18 cellular contexts compared by ENCODE assay signal in the genomic region with DNA sequence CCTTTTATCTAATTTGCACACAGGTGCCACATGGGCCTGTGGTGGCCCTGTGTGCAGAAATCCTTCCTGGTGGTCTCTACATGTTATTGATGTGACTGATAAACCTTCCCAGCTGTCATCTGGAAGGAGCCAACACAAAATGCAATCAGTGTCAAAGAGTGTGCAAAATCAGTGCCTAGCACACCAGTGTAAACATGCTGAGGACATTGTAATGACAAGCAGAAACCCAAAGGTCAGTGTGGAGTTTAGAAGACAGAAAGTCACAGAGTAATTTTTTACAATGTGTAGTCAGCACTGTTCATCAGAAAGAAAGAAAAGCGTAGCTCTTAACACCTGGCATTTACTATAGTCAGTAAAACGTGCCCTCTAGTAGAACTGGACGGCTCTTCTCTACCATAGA. TPM values are rescaled to one million over a fixed set of nuclear protein-coding genes. Genes with fewer than 3 reads are reported as not detected.
A peak's percentile ranks its signal among the peaks of the same experiment; 100 is the strongest.
DNase-seq lines count a peak whose midpoint lies in the region; ATAC-seq and TF ChIP-seq lines count a peak whose summit lies in the region.
"Had no signal": no experiment of that assay in that cellular context is flagged by ENCODE, and none has a peak within 500 bp of the region (broad histone marks: within the 10 kb centered on the region; RNA-seq: fewer than 3 reads in every experiment).

No MANE protein-coding gene starts in this region.

- 69% methylated on average over 3 of the region's 3 CpGs for WGBS in hepatocyte (ENCODE audit: low lambda C conversion rate, missing lambda C conversion rate)
- 31% methylated on average over 3 of the region's 3 CpGs for WGBS in liver
- 76% methylated on average over 3 of the region's 3 CpGs for WGBS in esophagus muscularis mucosa

- H3K9me3 ChIP-seq in SK-N-MC (ENCODE audit: low read depth, low read length) (no peaks in the 10 kb centered on the region), hepatocyte (ENCODE audit: low read depth) (no peaks in the 10 kb centered on the region), liver (ENCODE audit: control insufficient read depth in 4 of 4, low read length in 3 of 4) (no peaks in the 10 kb centered on the region), esophagus muscularis mucosa (no peaks in the 10 kb centered on the region)
- H3K9me3 ChIP-seq: A549, HAP-1 had no signal

- no peaks in the 10 kb centered on the region for H3K27me3 ChIP-seq in hepatocyte
- no peaks in the 10 kb centered on the region for H3K27me3 ChIP-seq in liver (ENCODE audit: control insufficient read depth in 4 of 4, insufficient read depth in 4 of 4, low read length in 3 of 4)
- no peaks in the 10 kb centered on the region for H3K27me3 ChIP-seq in esophagus muscularis mucosa

- intact Hi-C loops in esophagus muscularis mucosa (cut with DNase I): loop anchor here (10.0 kb wide), 1 partner anchor 401 kb away; no protein-coding TSS in a partner anchor

- TF ChIP-seq EP300 in esophagus muscularis mucosa (IDR thresholded peaks at IDR 0.05): no peak

- no peak overlapping the region for H3K4me2 ChIP-seq in hepatocyte
- H3K4me2 ChIP-seq: A549 had no signal

- H3K79me2 ChIP-seq in hepatocyte: no peaks in the 10 kb centered on the region

- H3K9me2 ChIP-seq in hepatocyte (replicated peaks; ENCODE audit: insufficient read depth): no peaks in the 10 kb centered on the region

- H3K4me3 ChIP-seq in SK-N-MC (no peak overlapping the region), hepatocyte (no peak overlapping the region), liver (ENCODE audit: low read depth in 1 of 3, low read length in 3 of 3) (no peak overlapping the region), esophagus muscularis mucosa (no peak overlapping the region)
- H3K4me3 ChIP-seq: A549, HAP-1 had no signal

- ATAC-seq in HG03378 (IDR thresholded peaks at IDR 0.05; ENCODE audit: unreplicated experiment): no peak
- ATAC-seq: A549 had no signal

- no peak for TF ChIP-seq CTCF in hepatocyte (IDR thresholded peaks at IDR 0.05; ENCODE audit: poor library complexity)
- no peak for TF ChIP-seq CTCF in liver (IDR thresholded peaks at IDR 0.05; ENCODE audit: low read depth, low read length, missing input control)
- no peak for TF ChIP-seq CTCF in esophagus muscularis mucosa (IDR thresholded peaks at IDR 0.05)

- no peak overlapping the region for H2AFZ ChIP-seq in hepatocyte

- H3K36me3 ChIP-seq in SK-N-MC (ENCODE audit: insufficient read depth, low read length) (peaks cover 10% of the 10 kb centered on the region), hepatocyte (replicated peaks; ENCODE audit: insufficient read depth, low read depth) (no peaks in the 10 kb centered on the region), liver (ENCODE audit: control insufficient read depth in 4 of 4, insufficient read depth in 3 of 4, low read depth in 1 of 4, low read length in 3 of 4) (peaks cover 3 to 32% (median 7%) of the 10 kb centered on the region in 4 donors), esophagus muscularis mucosa (peaks cover 0 to 53% (median 30%) of the 10 kb centered on the region in 4 donors)

- H3K27ac ChIP-seq in SK-N-MC: 0 out of 2 replicates have a peak overlapping the region, but pooled peaks have one; percentile 19
- peak overlapping the region; percentile 70 for H3K27ac ChIP-seq in hepatocyte
- peak overlapping the region; percentile 0 to 69 for H3K27ac ChIP-seq in liver (ENCODE audit: low read depth in 1 of 2, low read length in 2 of 2)
- no peak overlapping the region for H3K27ac ChIP-seq in esophagus muscularis mucosa (replicated peaks in 1 of 4)
- no peak overlapping the region for H3K27ac ChIP-seq in substantia nigra (ENCODE audit: low read depth, low read length, poor library complexity, severe bottlenecking)
- H3K27ac ChIP-seq: A549 had no signal

- H3K4me1 ChIP-seq in hepatocyte (ENCODE audit: insufficient read depth): no peaks in the 10 kb centered on the region
- peaks cover 4 to 32% (median 22%) of the 10 kb centered on the region in 4 donors for H3K4me1 ChIP-seq in liver (ENCODE audit: control insufficient read depth in 4 of 4, insufficient read depth in 4 of 4, low read length in 3 of 4)
- H3K4me1 ChIP-seq in esophagus muscularis mucosa: no peaks in the 10 kb centered on the region
- H3K4me1 ChIP-seq: A549, HAP-1 had no signal

- peak in 1 of 2 donors; percentile 32 for TF ChIP-seq RAD21 in liver (IDR thresholded peaks at IDR 0.05)

- H3K9ac ChIP-seq in SK-N-MC (ENCODE audit: insufficient read length) (no peak overlapping the region), liver (ENCODE audit: low read depth in 1 of 2, low read length in 2 of 2) (no peak overlapping the region)

- no peak for TF ChIP-seq POLR2A in esophagus muscularis mucosa (IDR thresholded peaks at IDR 0.05; ENCODE audit: low read depth)

- DNase-seq in SK-N-MC (ENCODE audit: low read depth, low spot score) (no peak), hepatocyte (ENCODE audit: low spot score) (no peak), esophagus muscularis mucosa (ENCODE audit: extremely low spot score) (no peak), substantia nigra (lab: John Stamatoyannopoulos, UW) (no peak)
- DNase-seq in stimulated activated CD4-positive, alpha-beta T cell treated with anti-CD3 and anti-CD28 coated beads, Interleukin-4, amount 100 ng/mL, for 1 hour: no peak
- DNase-seq: 8988T; C1 segment of cervical spinal cord; Calu3; CD4-positive, alpha-beta memory T cell; COR-L47; DMS153; DND-41; GOT3; HFFc6 had no signal

- no peaks in the 10 kb centered on the region for H4K20me1 ChIP-seq in hepatocyte (ENCODE audit: insufficient read depth, poor library complexity, severe bottlenecking)

TF ChIP-seq in liver, 16 proteins besides CTCF, POLR2A, EP300 and RAD21:
- TF ChIP-seq TAF1 (conservative IDR thresholded peaks at IDR 0.05) (no peak), FOXA1 (IDR thresholded peaks at IDR 0.05) (no peak), SP1 (IDR thresholded peaks at IDR 0.05) (peak; percentile 15), NR2F2 (IDR thresholded peaks at IDR 0.05) (no peak), HNF4A (conservative IDR thresholded peaks at IDR 0.05) (peak; percentile 29 to 47), FOXA2 (IDR thresholded peaks at IDR 0.05) (peak; percentile 65), RXRA (IDR thresholded peaks at IDR 0.05) (peak; percentile 10 to 37), MAX (IDR thresholded peaks at IDR 0.05) (no peak)
- TF ChIP-seq, protein P1, sequence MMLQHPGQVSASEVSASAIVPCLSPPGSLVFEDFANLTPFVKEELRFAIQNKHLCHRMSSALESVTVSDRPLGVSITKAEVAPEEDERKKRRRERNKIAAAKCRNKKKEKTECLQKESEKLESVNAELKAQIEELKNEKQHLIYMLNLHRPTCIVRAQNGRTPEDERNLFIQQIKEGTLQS (IDR thresholded peaks at IDR 0.05): no peak

RNA-seq across cellular contexts. Expression of gene PHKA2, which starts 50.3 kb away (rescaled TPM):
- total RNA-seq in hepatocyte (30.5 and 35.7 TPM in 2 replicates), liver (10 to 100 TPM; 29.9 to 82.3 TPM), esophagus muscularis mucosa (10 to 100 TPM in 3 of 4 donors, 1 to 10 TPM in 1; 9.8 to 20.7 (median 15.4) TPM)
- polyA plus RNA-seq in hepatocyte (26.4 and 38.9 TPM in 2 replicates), liver (10 to 100 TPM; 28.9 to 53.9 TPM)

Comparison
In these comparisons a context has a peak if more than half of its experiments do, and no peak if none do; other contexts are left out.
1. H3K27ac ChIP-seq: peak in SK-N-MC (single experiment), hepatocyte (single experiment) and liver (2 of 2); none in esophagus muscularis mucosa (0 of 4) and substantia nigra (single experiment).